1 cellular context compared by ENCODE assay signal in the genomic region with DNA sequence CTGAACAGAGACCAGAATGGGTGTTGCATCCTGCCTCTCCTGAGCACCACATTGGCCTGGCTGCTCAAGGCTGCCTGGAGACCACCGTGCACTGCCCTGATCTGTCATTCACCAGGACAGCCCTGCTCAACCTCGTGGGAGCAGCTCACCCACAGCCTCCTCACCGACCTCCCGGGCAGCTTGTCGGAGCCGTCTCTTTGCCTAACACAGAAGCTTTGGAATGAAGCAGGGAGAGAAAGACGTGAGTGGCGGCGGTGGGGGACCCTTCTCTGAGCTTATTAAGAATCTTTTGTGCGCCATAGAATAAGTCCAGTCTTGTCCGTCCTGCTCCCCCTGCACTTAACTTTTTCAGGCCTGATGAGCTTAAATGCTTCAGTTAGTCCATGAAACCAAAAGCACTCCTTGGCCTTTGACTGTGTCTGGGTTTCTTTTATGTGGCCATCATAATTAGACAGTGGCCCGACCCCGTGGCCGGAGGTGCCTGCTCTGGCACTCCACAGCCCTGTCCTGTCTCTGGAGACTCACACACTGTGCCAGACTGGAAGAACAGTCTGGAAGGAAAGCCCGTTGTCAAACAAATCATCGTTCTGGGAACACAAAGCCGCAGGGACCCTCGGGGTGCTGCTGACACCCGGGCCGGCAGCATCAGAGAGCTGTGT.
TF ChIP-seq lines count a peak whose summit lies in the region.

No MANE protein-coding gene starts in this region.

TF ChIP-seq in A549, 52 proteins besides CTCF, POLR2A, EP300 and RAD21:
- TF ChIP-seq CEBPB (IDR thresholded peaks at IDR 0.05): no peak
- TF ChIP-seq ZFP36 (IDR thresholded peaks at IDR 0.05; ENCODE audit: borderline replicate concordance, partially characterized antibody): no peak
- no peak for TF ChIP-seq RCOR1 (IDR thresholded peaks at IDR 0.05; ENCODE audit: low read depth, low read length)
- TF ChIP-seq PBX3 (IDR thresholded peaks at IDR 0.05): no peak
- no peak for TF ChIP-seq TP53 (CRISPR knock-in tag; IDR thresholded peaks at IDR 0.05)
- no peak for TF ChIP-seq RFX5 (IDR thresholded peaks at IDR 0.05)
- no peak for TF ChIP-seq JUNB (IDR thresholded peaks at IDR 0.05)
